ENCODE assay signal across 8 cellular contexts in the genomic region with DNA sequence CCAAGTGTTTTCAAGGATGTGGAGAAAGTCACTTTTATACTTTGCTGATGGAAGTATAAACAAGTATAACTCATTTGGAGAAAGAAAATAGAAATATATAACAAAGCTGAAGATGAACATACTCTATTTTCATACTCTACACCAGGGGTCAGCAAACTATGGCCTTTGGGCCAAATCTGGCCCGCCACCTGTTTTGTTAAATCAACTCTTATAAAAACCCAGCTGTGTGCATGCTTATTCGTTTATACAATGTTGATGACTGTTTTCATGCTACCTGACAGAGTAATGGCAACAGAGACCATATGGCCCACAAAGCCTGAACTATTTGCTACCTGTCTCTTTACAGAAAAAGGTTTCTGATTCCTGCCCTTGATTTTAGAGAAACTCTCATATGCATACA.
DNase-seq lines count a peak whose midpoint lies in the region; ATAC-seq, FAIRE-seq and TF ChIP-seq lines count a peak whose summit lies in the region.

No MANE protein-coding gene starts in this region.

- 64% methylated on average over 2 of the region's 2 CpGs for WGBS in hepatocyte (ENCODE audit: low lambda C conversion rate, missing lambda C conversion rate)

- intact Hi-C loops in A673 (cut with micrococcal nuclease; ENCODE audit: unreplicated experiment): no loop called here

- no peak overlapping the region for H2AFZ ChIP-seq in hepatocyte

- H3K4me1 ChIP-seq in A673 (ENCODE audit: insufficient read depth, low read length, poor library complexity, severe bottlenecking) (no peaks in the 10 kb centered on the region), HAP-1 (no peaks in the 10 kb centered on the region), hepatocyte (ENCODE audit: insufficient read depth) (no peaks in the 10 kb centered on the region)

- no TSS peak for BruUV-seq in A673 (replicated peaks; lab: Mats Ljungman, UMichigan)

- CTCF ChIA-PET in A673 (lab: Charles Lee) (no interaction called here), GM10248 (lab: Yijun Ruan, JAX) (no interaction called here)

- H3K9me3 ChIP-seq in A673 (ENCODE audit: low read depth, low read length, poor library complexity, severe bottlenecking): no peaks in the 10 kb centered on the region
- H3K9me3 ChIP-seq in HAP-1: no peaks in the 10 kb centered on the region
- no peaks in the 10 kb centered on the region for H3K9me3 ChIP-seq in hepatocyte (ENCODE audit: low read depth)

- peak; percentile 42 for FAIRE-seq in RCC 7860 (lab: Jason Lieb, UNC)

- H3K36me3 ChIP-seq in A673 (ENCODE audit: insufficient read depth, low read length, poor library complexity, severe bottlenecking): no peaks in the 10 kb centered on the region
- H3K36me3 ChIP-seq in HAP-1 (replicated peaks): no peaks in the 10 kb centered on the region
- no peaks in the 10 kb centered on the region for H3K36me3 ChIP-seq in hepatocyte (replicated peaks; ENCODE audit: insufficient read depth, low read depth)

- TF ChIP-seq CTCF in A673 (conservative IDR thresholded peaks at IDR 0.05; ENCODE audit: low read depth, low read length) (0 out of 2 replicates have a peak, but pooled peaks have one; percentile 11), hepatocyte (IDR thresholded peaks at IDR 0.05; ENCODE audit: poor library complexity) (peak; percentile 51), GM10248 (IDR thresholded peaks at IDR 0.05; ENCODE audit: control extremely low read depth, extremely low read depth, low read depth, missing control alignments) (no peak)

- no peak overlapping the region for H3K4me2 ChIP-seq in hepatocyte

- no peaks in the 10 kb centered on the region for H4K20me1 ChIP-seq in hepatocyte (ENCODE audit: insufficient read depth, poor library complexity, severe bottlenecking)

- H3K9me2 ChIP-seq in hepatocyte (replicated peaks; ENCODE audit: insufficient read depth): no peaks in the 10 kb centered on the region

- POLR2A ChIA-PET in A673 (lab: Charles Lee; ENCODE audit: low non-redundant PET) (no interaction called here), GM10248 (lab: Yijun Ruan, JAX) (no interaction called here)

- H3K27ac ChIP-seq in A673 (ENCODE audit: low read depth, low read length, poor library complexity, severe bottlenecking) (no peak overlapping the region), hepatocyte (no peak overlapping the region), caudate nucleus (ENCODE audit: low read depth, low read length) (no peak overlapping the region)

- H3K4me3 ChIP-seq in A673 (ENCODE audit: low read depth, low read length, poor library complexity, severe bottlenecking) (no peak overlapping the region), HAP-1 (no peak overlapping the region), hepatocyte (no peak overlapping the region)

- no peaks in the 10 kb centered on the region for H3K79me2 ChIP-seq in hepatocyte

- in situ Hi-C loops in HAP-1 (cut with MboI; ENCODE audit: low sequenced_read_pairs): no loop called here

- no peak for DNase-seq in A673 (ENCODE audit: low spot score)
- DNase-seq in HAP-1 (ENCODE audit: low spot score in 2 of 2): peak; percentile 26 to 34
- DNase-seq in RCC 7860 (ENCODE audit: low spot score): no peak
- DNase-seq in hepatocyte (ENCODE audit: low spot score): peak; percentile 24
- no peak for DNase-seq in caudate nucleus (lab: John Stamatoyannopoulos, UW)
- no peak for DNase-seq in GM10248 (ENCODE audit: extremely low spot score)
- no peak for DNase-seq in SIG-M5 (lab: John Stamatoyannopoulos, UW)

- H3K27me3 ChIP-seq in A673 (replicated peaks; ENCODE audit: insufficient read depth, low read depth, low read length, poor library complexity) (no peaks in the 10 kb centered on the region), HAP-1 (ENCODE audit: low read depth) (no peaks in the 10 kb centered on the region), hepatocyte (no peaks in the 10 kb centered on the region)

- ATAC-seq in HG03095 (IDR thresholded peaks at IDR 0.05; ENCODE audit: unreplicated experiment): no peak

Comparison
In these comparisons a context has a peak if more than half of its experiments do, and no peak if none do; other contexts are left out.
1. DNase-seq: peak in HAP-1 (2 of 2) and hepatocyte (single experiment); none in A673 (single experiment), RCC 7860 (single experiment), caudate nucleus (0 of 61), GM10248 (single experiment) and SIG-M5 (single experiment).